Comparison of ENCODE assay signal across 8 cellular contexts in the genomic region with DNA sequence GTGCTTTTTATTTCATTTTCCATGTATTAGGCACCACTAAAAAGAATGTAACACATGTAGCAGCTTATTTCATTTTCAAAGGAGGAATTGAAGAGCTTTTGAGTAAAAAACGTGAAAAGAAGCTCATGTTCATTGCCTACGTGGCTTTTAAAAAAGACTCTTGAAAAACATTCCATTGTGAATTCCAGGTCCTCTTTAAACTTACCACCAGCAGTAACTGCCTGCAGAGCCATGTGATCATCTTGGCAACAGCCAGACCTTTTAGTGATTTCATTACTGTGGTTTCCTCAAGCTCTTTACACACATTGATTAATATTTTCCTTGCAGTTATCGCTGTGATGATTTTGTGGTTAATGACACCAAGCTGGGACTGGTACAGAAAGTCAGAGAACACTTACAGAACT. TPM values are rescaled to one million over a fixed set of nuclear protein-coding genes. Genes with fewer than 3 reads are reported as not detected.
DNase-seq lines count a peak whose midpoint lies in the region; ATAC-seq lines count a peak whose summit lies in the region.

No MANE protein-coding gene starts in this region.

- DNase-seq in Caki2 (ENCODE audit: low read depth) (peak; percentile 85), MG63 (peak; percentile 72), mesendoderm (peak; percentile 73), NCI-H128 (lab: John Stamatoyannopoulos, UW; ENCODE audit: unreplicated experiment) (no peak), NCI-H146 (lab: John Stamatoyannopoulos, UW) (no peak), COR-L47 (lab: John Stamatoyannopoulos, UW) (no peak)

- H2BK15ac ChIP-seq in mesendoderm (replicated peaks; ENCODE audit: low read depth), result no peak overlapping the region

- no peaks in the 10 kb centered on the region for H3K27me3 Mint-ChIP-seq in dendritic cell treated with granulocyte-macrophage colony-stimulating factor and Interleukin-4, amounts not matched to agents 40 ng/mL and 50 ng/mL, for 4 days

- no peaks in the 10 kb centered on the region for H3K27me3 ChIP-seq in MG63
- no peaks in the 10 kb centered on the region for H3K27me3 ChIP-seq in mesendoderm (ENCODE audit: insufficient read depth, low read length, poor library complexity)

- no peak overlapping the region for H4K5ac ChIP-seq in mesendoderm (ENCODE audit: low read length)

- no peak overlapping the region for H3K18ac ChIP-seq in mesendoderm (ENCODE audit: low read length)

- H3K27ac Mint-ChIP-seq in dendritic cell treated with granulocyte-macrophage colony-stimulating factor and Interleukin-4, amounts not matched to agents 40 ng/mL and 50 ng/mL, for 4 days, result peak overlapping the region; percentile 28

- no peak overlapping the region for H3K9ac ChIP-seq in mesendoderm (ENCODE audit: low read length)

- H4K8ac ChIP-seq in mesendoderm (ENCODE audit: low read depth, low read length), result no peak overlapping the region

- H3K36me3 Mint-ChIP-seq in dendritic cell treated with granulocyte-macrophage colony-stimulating factor and Interleukin-4, amounts not matched to agents 40 ng/mL and 50 ng/mL, for 4 days (ENCODE audit: low read depth), result peaks cover 62% of the 10 kb centered on the region

- no peak overlapping the region for H2AK5ac ChIP-seq in mesendoderm (ENCODE audit: low read length)

- H3K4me3 Mint-ChIP-seq in dendritic cell treated with granulocyte-macrophage colony-stimulating factor and Interleukin-4, amounts not matched to agents 40 ng/mL and 50 ng/mL, for 4 days, result no peak overlapping the region

- peaks cover 1% of the 10 kb centered on the region for H3K79me1 ChIP-seq in mesendoderm (ENCODE audit: low read length)

- peaks cover 5% of the 10 kb centered on the region for H3K4me1 Mint-ChIP-seq in dendritic cell treated with granulocyte-macrophage colony-stimulating factor and Interleukin-4, amounts not matched to agents 40 ng/mL and 50 ng/mL, for 4 days (ENCODE audit: low read depth)

- no peak overlapping the region for H3K23ac ChIP-seq in mesendoderm (ENCODE audit: low read length)

- H2BK120ac ChIP-seq in mesendoderm (ENCODE audit: low read depth, low read length), result no peak overlapping the region

- H3K27ac ChIP-seq in mesendoderm (ENCODE audit: low read depth, low read length), result no peak overlapping the region

- intact Hi-C loops in dendritic cell treated with granulocyte-macrophage colony-stimulating factor and Interleukin-4, amounts not matched to agents 40 ng/mL and 50 ng/mL, for 4 days (cut with micrococcal nuclease), result no loop called here

- H3K79me2 ChIP-seq in mesendoderm (ENCODE audit: control insufficient read depth, insufficient read depth, low read length), result no peaks in the 10 kb centered on the region

- H2BK5ac ChIP-seq in mesendoderm (ENCODE audit: low read length), result no peak overlapping the region

- H3K4me3 ChIP-seq in MG63, result 0 out of 2 replicates have a peak overlapping the region, but pooled peaks have one; percentile 2
- H3K4me3 ChIP-seq in mesendoderm (ENCODE audit: low read length), result no peak overlapping the region

- WGBS in mesendoderm (ENCODE audit: extremely low coverage, insufficient coverage, low lambda C conversion rate), result no CpG with 5 or more reads among the region's 3 CpGs

- no peaks in the 10 kb centered on the region for H3K9me3 ChIP-seq in MG63

- in situ Hi-C loops in Caki2 (cut with HindIII; ENCODE audit: low pct_unique_long_range_greater_than_20kb, low sequenced_read_pairs), result no loop called here

- peaks cover 2% of the 10 kb centered on the region for H3K4me1 ChIP-seq in mesendoderm (ENCODE audit: control insufficient read depth, low read depth, low read length)

- H3K9me3 Mint-ChIP-seq in dendritic cell treated with granulocyte-macrophage colony-stimulating factor and Interleukin-4, amounts not matched to agents 40 ng/mL and 50 ng/mL, for 4 days, result no peaks in the 10 kb centered on the region

- H3K36me3 ChIP-seq in MG63 (peaks cover 13% of the 10 kb centered on the region), mesendoderm (ENCODE audit: control insufficient read depth, insufficient read depth, low read length) (no peaks in the 10 kb centered on the region)

- no peak overlapping the region for H3K4ac ChIP-seq in mesendoderm (ENCODE audit: low read depth, low read length)

- ATAC-seq in GM21576 (IDR thresholded peaks at IDR 0.05; ENCODE audit: unreplicated experiment), result no peak

- H3K4me2 ChIP-seq in mesendoderm (ENCODE audit: low read length), result no peak overlapping the region

- H3K56ac ChIP-seq in mesendoderm (ENCODE audit: low read length), result peak overlapping the region; percentile 44

RNA-seq across cellular contexts. Expression of gene FBXL22, which starts 43.8 kb away (rescaled TPM):
- total RNA-seq in Caki2 (2014; rRNA removed; shearing (Covaris generic); ENCODE audit: low replicate concordance), result not detected in 2 replicates
- not detected in 2 replicates for total RNA-seq in MG63 (2014; rRNA removed; shearing (Covaris generic); ENCODE audit: low replicate concordance)
- polyA plus RNA-seq in mesendoderm (2013, experiment 1 of 2), result 0.39 TPM
- 0.42 TPM for polyA plus RNA-seq in mesendoderm (2013, experiment 2 of 2)

RNA-seq across cellular contexts. Expression of gene USP3, which starts 49.0 kb away (rescaled TPM):
- 41.2 and 53.3 TPM in 2 replicates for total RNA-seq in Caki2 (2014; rRNA removed; shearing (Covaris generic); ENCODE audit: low replicate concordance)
- 36.6 and 38.6 TPM in 2 replicates for total RNA-seq in MG63 (2014; rRNA removed; shearing (Covaris generic); ENCODE audit: low replicate concordance)
- 10.3 TPM for polyA plus RNA-seq in mesendoderm (2013, experiment 1 of 2)
- polyA plus RNA-seq in mesendoderm (2013, experiment 2 of 2), result 9.1 TPM

Comparison
In these comparisons a context has a peak if more than half of its experiments do, and no peak if none do; other contexts are left out.
1. DNase-seq: peak in Caki2 (single experiment), MG63 (single experiment) and mesendoderm (single experiment); none in NCI-H128 (single experiment), NCI-H146 (single experiment) and COR-L47 (single experiment).